ENCODE assay signal across 2 cellular contexts in the genomic region with DNA sequence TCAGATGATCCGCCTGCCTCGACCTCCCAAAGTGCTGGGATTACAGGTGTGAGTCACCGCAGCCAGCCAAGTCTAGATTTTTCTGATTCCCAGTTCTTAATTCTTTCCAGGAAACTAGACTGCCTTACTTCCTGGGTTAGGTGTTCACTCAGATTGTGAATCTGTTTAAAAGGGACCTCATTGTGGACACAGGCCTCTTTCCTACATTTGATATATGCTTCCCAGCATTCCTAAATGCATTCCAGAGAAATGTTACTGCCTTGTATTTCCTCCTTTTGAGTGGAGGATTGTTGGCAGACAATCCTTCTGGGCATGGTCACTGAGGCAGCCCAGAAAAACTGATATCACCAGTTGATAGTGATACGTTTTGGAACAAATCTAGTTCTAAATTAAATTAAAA.
A peak's percentile ranks its signal among the peaks of the same experiment; 100 is the strongest.
TF ChIP-seq lines count a peak whose summit lies in the region.

No MANE protein-coding gene starts in this region.

TF ChIP-seq in IMR-90, 13 proteins besides CTCF, POLR2A, EP300 and RAD21:
- TF ChIP-seq CHD1 (IDR thresholded peaks at IDR 0.05; ENCODE audit: low read depth, low read length) = no peak
- no peak for TF ChIP-seq RFX5 (IDR thresholded peaks at IDR 0.05; ENCODE audit: low read depth, low read length)
- TF ChIP-seq SMC3 (IDR thresholded peaks at IDR 0.05; ENCODE audit: low read depth, low read length) = no peak
- TF ChIP-seq FOS (IDR thresholded peaks at IDR 0.05; ENCODE audit: low read depth, low read length) = no peak

TF ChIP-seq in K562, 482 proteins besides CTCF, POLR2A, EP300 and RAD21:
- no peak for TF ChIP-seq FOXM1 (IDR thresholded peaks at IDR 0.05; ENCODE audit: low read depth)
- TF ChIP-seq FOXM1 (CRISPR knock-in tag; IDR thresholded peaks at IDR 0.05; ENCODE audit: low read depth) = 0 out of 2 replicates have a peak, but pooled peaks have one; percentile 21
- 0 out of 2 replicates have a peak, but pooled peaks have one; percentile 1 for TF ChIP-seq SREBF2 (CRISPR knock-in tag; IDR thresholded peaks at IDR 0.05)
- TF ChIP-seq, protein P1, sequence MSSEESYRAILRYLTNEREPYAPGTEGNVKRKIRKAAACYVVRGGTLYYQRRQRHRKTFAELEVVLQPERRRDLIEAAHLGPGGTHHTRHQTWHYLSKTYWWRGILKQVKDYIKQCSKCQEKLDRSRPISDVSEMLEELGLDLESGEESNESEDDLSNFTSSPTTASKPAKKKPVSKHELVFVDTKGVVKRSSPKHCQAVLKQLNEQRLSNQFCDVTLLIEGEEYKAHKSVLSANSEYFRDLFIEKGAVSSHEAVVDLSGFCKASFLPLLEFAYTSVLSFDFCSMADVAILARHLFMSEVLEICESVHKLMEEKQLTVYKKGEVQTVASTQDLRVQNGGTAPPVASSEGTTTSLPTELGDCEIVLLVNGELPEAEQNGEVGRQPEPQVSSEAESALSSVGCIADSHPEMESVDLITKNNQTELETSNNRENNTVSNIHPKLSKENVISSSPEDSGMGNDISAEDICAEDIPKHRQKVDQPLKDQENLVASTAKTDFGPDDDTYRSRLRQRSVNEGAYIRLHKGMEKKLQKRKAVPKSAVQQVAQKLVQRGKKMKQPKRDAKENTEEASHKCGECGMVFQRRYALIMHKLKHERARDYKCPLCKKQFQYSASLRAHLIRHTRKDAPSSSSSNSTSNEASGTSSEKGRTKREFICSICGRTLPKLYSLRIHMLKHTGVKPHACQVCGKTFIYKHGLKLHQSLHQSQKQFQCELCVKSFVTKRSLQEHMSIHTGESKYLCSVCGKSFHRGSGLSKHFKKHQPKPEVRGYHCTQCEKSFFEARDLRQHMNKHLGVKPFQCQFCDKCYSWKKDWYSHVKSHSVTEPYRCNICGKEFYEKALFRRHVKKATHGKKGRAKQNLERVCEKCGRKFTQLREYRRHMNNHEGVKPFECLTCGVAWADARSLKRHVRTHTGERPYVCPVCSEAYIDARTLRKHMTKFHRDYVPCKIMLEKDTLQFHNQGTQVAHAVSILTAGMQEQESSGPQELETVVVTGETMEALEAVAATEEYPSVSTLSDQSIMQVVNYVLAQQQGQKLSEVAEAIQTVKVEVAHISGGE (CRISPR knock-in tag; IDR thresholded peaks at IDR 0.05) = no peak
- no peak for TF ChIP-seq BRF2 (IDR thresholded peaks at IDR 0.05; ENCODE audit: borderline replicate concordance, insufficient read depth, insufficient read length)
- no peak for TF ChIP-seq GATAD2B (IDR thresholded peaks at IDR 0.05; ENCODE audit: borderline replicate concordance)
- TF ChIP-seq NR4A1 (CRISPR knock-in tag; IDR thresholded peaks at IDR 0.05) = no peak
- no peak for TF ChIP-seq NR4A1 (tag; IDR thresholded peaks at IDR 0.05)
TF ChIP-seq in K562: peak in this region for 2.
